ENCODE assay signal across 7 cellular contexts in genomic region chr11:844693-845644, GRCh38. TPM values are rescaled to one million over a fixed set of nuclear protein-coding genes. Genes with fewer than 3 reads are reported as not detected.
A peak's percentile ranks its signal among the peaks of the same experiment; 100 is the strongest.
DNase-seq lines count a peak whose midpoint lies in the region; ATAC-seq and TF ChIP-seq lines count a peak whose summit lies in the region.

No MANE protein-coding gene starts in this region.

- peak overlapping the region; percentile 100 for H3K4me2 ChIP-seq in SK-N-SH

- peaks cover 8% of the 10 kb centered on the region for H3K27me3 Mint-ChIP-seq in T-helper 2 cell treated with Interferon-gamma antibody and Interleukin-4, amounts not matched to agents 5 μg/mL and 100 μg/mL, for 36 hours (ENCODE audit: low read depth)

- H3K27ac ChIP-seq in SK-N-SH (ENCODE audit: low read depth in 2 of 2, low read length in 1 of 2) = peak overlapping the region; percentile 91 to 93
- peak overlapping the region; percentile 72 to 79 for H3K27ac ChIP-seq in esophagus (ENCODE audit: low read depth in 2 of 2, low read length in 1 of 2)
- peak overlapping the region; percentile 72 to 87 for H3K27ac ChIP-seq in mucosa of rectum (ENCODE audit: low read depth in 2 of 2, low read length in 2 of 2)

- ATAC-seq in HG03469 (IDR thresholded peaks at IDR 0.05; ENCODE audit: unreplicated experiment) = no peak

- no peak for TF ChIP-seq CTCF in SK-N-SH (IDR thresholded peaks at IDR 0.05)

- no peak for TF ChIP-seq RAD21 in SK-N-SH (IDR thresholded peaks at IDR 0.05; ENCODE audit: low read length)

- POLR2A ChIA-PET in SK-N-SH (lab: Yijun Ruan, JAX) = no interaction called here

- H3K4me1 ChIP-seq in SK-N-SH (ENCODE audit: control insufficient read depth in 1 of 2, insufficient read depth in 2 of 2, low read depth in 1 of 2, low read length in 1 of 2) (peaks cover 32 to 45% of the 10 kb centered on the region in 2 experiments; a peak in 3 of 4 replicates), esophagus (ENCODE audit: control insufficient read depth in 2 of 2, insufficient read depth in 2 of 2, low read length in 1 of 2) (peaks cover 19 to 25% of the 10 kb centered on the region in 2 donors), mucosa of rectum (ENCODE audit: control insufficient read depth in 2 of 2, insufficient read depth in 2 of 2, low read length in 2 of 2) (peaks cover 32 to 37% of the 10 kb centered on the region in 2 donors)

- no peaks in the 10 kb centered on the region for H3K9me2 ChIP-seq in SK-N-SH

- H4K20me1 ChIP-seq in SK-N-SH (ENCODE audit: insufficient read depth) = peaks cover 38% of the 10 kb centered on the region

- H3K36me3 ChIP-seq in H7 (replicated peaks; ENCODE audit: control insufficient read depth, insufficient read depth, low read length) = peaks cover 5% of the 10 kb centered on the region
- H3K36me3 ChIP-seq in SK-N-SH (replicated peaks in 1 of 2; ENCODE audit: control insufficient read depth in 1 of 2, insufficient read depth in 2 of 2, low read length in 1 of 2) = peaks cover 7 to 14% of the 10 kb centered on the region in 2 experiments
- peaks cover 0 to 3% of the 10 kb centered on the region in 2 donors for H3K36me3 ChIP-seq in esophagus (ENCODE audit: control insufficient read depth in 2 of 2, insufficient read depth in 2 of 2, low read length in 1 of 2)
- H3K36me3 ChIP-seq in mucosa of rectum (ENCODE audit: control insufficient read depth in 2 of 2, insufficient read depth in 2 of 2, low read length in 2 of 2) = peaks cover 4 to 8% of the 10 kb centered on the region in 2 donors

- no peaks in the 10 kb centered on the region for H3K9me3 Mint-ChIP-seq in T-helper 2 cell treated with Interferon-gamma antibody and Interleukin-4, amounts not matched to agents 5 μg/mL and 100 μg/mL, for 36 hours

- peak; percentile 97 for DNase-seq in H7
- peak; percentile 82 for DNase-seq in SK-N-SH
- DNase-seq in T-helper 1 cell = no peak
- no peak for DNase-seq in T-helper 2 cell treated with Interferon-gamma antibody and Interleukin-4, amounts not matched to agents 5 μg/mL and 100 μg/mL, for 36 hours (ENCODE audit: low spot score)

- H3K4me3 Mint-ChIP-seq in T-helper 2 cell treated with Interferon-gamma antibody and Interleukin-4, amounts not matched to agents 5 μg/mL and 100 μg/mL, for 36 hours = no peak overlapping the region

- H3K36me3 Mint-ChIP-seq in T-helper 2 cell treated with Interferon-gamma antibody and Interleukin-4, amounts not matched to agents 5 μg/mL and 100 μg/mL, for 36 hours (ENCODE audit: low read depth) = peaks cover 4% of the 10 kb centered on the region

- CTCF ChIA-PET in SK-N-SH (lab: Yijun Ruan, JAX) = interaction anchor here (1.3 to 7.5 kb wide), 6 partner anchors 9 to 206 kb away, joined by 3 to 70 read pairs (median 3); no protein-coding TSS in a partner anchor

- peak overlapping the region; percentile 97 for H3K9ac ChIP-seq in SK-N-SH
- H3K9ac ChIP-seq in mucosa of rectum (ENCODE audit: low read depth in 1 of 2, low read length in 2 of 2) = peak overlapping the region in 1 of 2 donors; percentile 37

- TF ChIP-seq EP300 in SK-N-SH (IDR thresholded peaks at IDR 0.05; ENCODE audit: borderline replicate concordance in 1 of 2, low read depth in 1 of 2, low read length in 1 of 2) = no peak

- peaks cover 34% of the 10 kb centered on the region for H3F3A ChIP-seq in SK-N-SH (replicated peaks; ENCODE audit: insufficient read depth)

- no peaks in the 10 kb centered on the region for H3K9me3 ChIP-seq in SK-N-SH
- no peaks in the 10 kb centered on the region for H3K9me3 ChIP-seq in esophagus (ENCODE audit: control insufficient read depth in 2 of 2, insufficient read depth in 1 of 2, low read depth in 1 of 2, low read length in 1 of 2)
- H3K9me3 ChIP-seq in mucosa of rectum (ENCODE audit: control insufficient read depth in 2 of 2, low read length in 2 of 2) = no peaks in the 10 kb centered on the region

- H3K4me1 Mint-ChIP-seq in T-helper 2 cell treated with Interferon-gamma antibody and Interleukin-4, amounts not matched to agents 5 μg/mL and 100 μg/mL, for 36 hours (ENCODE audit: low read depth) = peaks cover 10% of the 10 kb centered on the region

- H3K27ac Mint-ChIP-seq in T-helper 2 cell treated with Interferon-gamma antibody and Interleukin-4, amounts not matched to agents 5 μg/mL and 100 μg/mL, for 36 hours = no peak overlapping the region

- H3K4me3 ChIP-seq in H7 (ENCODE audit: insufficient read depth, low read depth, low read length) (peak overlapping the region; percentile 70), SK-N-SH (ENCODE audit: low read depth in 2 of 2, low read length in 1 of 2) (peak overlapping the region; percentile 95 to 100; a peak in 3 of 4 replicates), esophagus (ENCODE audit: low read depth in 1 of 2, low read length in 2 of 2) (peak overlapping the region in 1 of 2 donors; percentile 72), mucosa of rectum (ENCODE audit: low read length in 2 of 2) (peak overlapping the region; percentile 56 to 96)

- H3K79me2 ChIP-seq in SK-N-SH (ENCODE audit: insufficient read depth) = peaks cover 75% of the 10 kb centered on the region

- H3K27me3 ChIP-seq in H7 (ENCODE audit: control insufficient read depth, insufficient read depth, low read length) = peaks cover 2% of the 10 kb centered on the region; the same call in 1 of the 2 replicates
- H3K27me3 ChIP-seq in SK-N-SH (ENCODE audit: insufficient read depth) = no peaks in the 10 kb centered on the region
- peaks cover 0 to 5% of the 10 kb centered on the region in 2 donors for H3K27me3 ChIP-seq in esophagus (ENCODE audit: control insufficient read depth in 1 of 2, insufficient read depth in 2 of 2, low read length in 2 of 2)
- H3K27me3 ChIP-seq in mucosa of rectum (ENCODE audit: control insufficient read depth in 2 of 2, insufficient read depth in 2 of 2, low read length in 2 of 2) = peaks cover 5% of the 10 kb centered on the region in 2 donors

- 51% methylated on average over 9 of the region's 31 CpGs for WGBS in SK-N-SH (ENCODE audit: low lambda C conversion rate)
- WGBS in esophagus, 2 donors = 28 to 32% methylated on average over 30 to 31 of the region's 31 CpGs

- H2AFZ ChIP-seq in SK-N-SH (ENCODE audit: low read depth) = no peak overlapping the region

TF ChIP-seq in SK-N-SH, 30 proteins besides CTCF, POLR2A, EP300 and RAD21 (continues in another document):
- TF ChIP-seq USF1 (IDR thresholded peaks at IDR 0.05; ENCODE audit: borderline replicate concordance, low read depth) (peak; percentile 48; the same call in 1 of the 2 replicates), GATA2 (CRISPR knock-in tag; IDR thresholded peaks at IDR 0.05) (no peak), MEF2A (IDR thresholded peaks at IDR 0.05; ENCODE audit: borderline replicate concordance, low read depth) (no peak), CHD2 (IDR thresholded peaks at IDR 0.05; ENCODE audit: low read length, partially characterized antibody) (no peak), IRF3 (IDR thresholded peaks at IDR 0.05; ENCODE audit: low read depth, low read length) (no peak), FOXM1 (IDR thresholded peaks at IDR 0.05; ENCODE audit: low read depth) (no peak), SMC3 (IDR thresholded peaks at IDR 0.05; ENCODE audit: low read depth, low read length) (no peak), NRF1 (IDR thresholded peaks at IDR 0.05; ENCODE audit: low read depth, low read length) (no peak), RXRA (IDR thresholded peaks at IDR 0.05; ENCODE audit: borderline replicate concordance, low read depth) (no peak), EZH2phosphoT487 (IDR thresholded peaks at IDR 0.05; ENCODE audit: borderline replicate concordance, low read depth) (no peak), TAF1 (IDR thresholded peaks at IDR 0.05; ENCODE audit: borderline replicate concordance, low read depth, low read length) (no peak)

RNA-seq across cellular contexts. Expression of gene TSPAN4, which starts 2.3 kb away (rescaled TPM):
- 101 and 117 TPM in 2 replicates for total RNA-seq in H7 (2014; rRNA removed; shearing (Covaris generic))
- polyA plus RNA-seq in SK-N-SH (2012; rRNA removed) (201 and 226 TPM in 2 replicates), esophagus (10 to 100 TPM in 1 of 2 donors, 1 to 10 TPM in 1; 9.8 to 16.8 TPM)
- polyA plus RNA-seq in SK-N-SH (2012; cell fraction: cytosol; rRNA removed) = 66.1 and 128 TPM in 2 replicates
- 521 and 832 TPM in 2 replicates for polyA plus RNA-seq in SK-N-SH (2012; cell fraction: nucleus; rRNA removed)

RNA-seq across cellular contexts. Expression of gene POLR2L, which starts 2.6 kb away (rescaled TPM):
- total RNA-seq in H7 (2014; rRNA removed; shearing (Covaris generic)) = 96.1 and 135 TPM in 2 replicates
- polyA plus RNA-seq in SK-N-SH (2012; rRNA removed) (287 and 540 TPM in 2 replicates), esophagus (100 to 1,000 TPM in 1 of 2 donors, 10 to 100 TPM in 1; 64.9 to 177 TPM)
- 228 and 230 TPM in 2 replicates for polyA plus RNA-seq in SK-N-SH (2012; cell fraction: cytosol; rRNA removed)
- 123 and 341 TPM in 2 replicates for polyA plus RNA-seq in SK-N-SH (2012; cell fraction: nucleus; rRNA removed)

RNA-seq across cellular contexts. Expression of gene CD151, which starts 12.2 kb away (rescaled TPM):
- 175 and 190 TPM in 2 replicates for total RNA-seq in H7 (2014; rRNA removed; shearing (Covaris generic))
- polyA plus RNA-seq in SK-N-SH (2012; rRNA removed) = 922 and 1,149 TPM in 2 replicates
- 364 and 668 TPM in 2 replicates for polyA plus RNA-seq in SK-N-SH (2012; cell fraction: cytosol; rRNA removed)
- polyA plus RNA-seq in SK-N-SH (2012; cell fraction: nucleus; rRNA removed) = 1,027 and 1,059 TPM in 2 replicates
- polyA plus RNA-seq in esophagus = 100 to 1,000 TPM in 1 of 2 donors, 10 to 100 TPM in 1; 75.5 to 108 TPM

RNA-seq across cellular contexts. Expression of gene CRACR2B, which starts 17.2 kb away (rescaled TPM):
- total RNA-seq in H7 (2014; rRNA removed; shearing (Covaris generic)) = 20.2 and 35.8 TPM in 2 replicates
- polyA plus RNA-seq in SK-N-SH (2012; rRNA removed) (0.94 and 1.1 TPM in 2 replicates), esophagus (1 to 10 TPM; 3.2 to 5.3 TPM)
- polyA plus RNA-seq in SK-N-SH (2012; cell fraction: cytosol; rRNA removed) = 0.21 and 0.28 TPM in 2 replicates
- polyA plus RNA-seq in SK-N-SH (2012; cell fraction: nucleus; rRNA removed) = 3.8 and 5.0 TPM in 2 replicates

RNA-seq across cellular contexts. Expression of gene PNPLA2, which starts 26.3 kb away (rescaled TPM):
- 15.7 and 28.7 TPM in 2 replicates for total RNA-seq in H7 (2014; rRNA removed; shearing (Covaris generic))
- polyA plus RNA-seq in SK-N-SH (2012; rRNA removed) = 47.7 and 60.3 TPM in 2 replicates
- 24.0 and 41.7 TPM in 2 replicates for polyA plus RNA-seq in SK-N-SH (2012; cell fraction: cytosol; rRNA removed)
- polyA plus RNA-seq in SK-N-SH (2012; cell fraction: nucleus; rRNA removed) = 222 and 344 TPM in 2 replicates
- 10 to 100 TPM; 51.7 to 53.2 TPM for polyA plus RNA-seq in esophagus

Comparison
In these comparisons a context has a peak if more than half of its experiments do, and no peak if none do; other contexts are left out.
1. DNase-seq: peak in H7 (single experiment) and SK-N-SH (single experiment); none in T-helper 1 cell (0 of 5) and T-helper 2 cell treated with Interferon-gamma antibody and Interleukin-4, amounts not matched to agents 5 μg/mL and 100 μg/mL, for 36 hours (single experiment).
2. Peak in every context shown above with its lines, with median percentiles within 50 percentile points of each other: H3K27ac ChIP-seq.